ENCODE assay signal across 1 cellular context in the genomic region with DNA sequence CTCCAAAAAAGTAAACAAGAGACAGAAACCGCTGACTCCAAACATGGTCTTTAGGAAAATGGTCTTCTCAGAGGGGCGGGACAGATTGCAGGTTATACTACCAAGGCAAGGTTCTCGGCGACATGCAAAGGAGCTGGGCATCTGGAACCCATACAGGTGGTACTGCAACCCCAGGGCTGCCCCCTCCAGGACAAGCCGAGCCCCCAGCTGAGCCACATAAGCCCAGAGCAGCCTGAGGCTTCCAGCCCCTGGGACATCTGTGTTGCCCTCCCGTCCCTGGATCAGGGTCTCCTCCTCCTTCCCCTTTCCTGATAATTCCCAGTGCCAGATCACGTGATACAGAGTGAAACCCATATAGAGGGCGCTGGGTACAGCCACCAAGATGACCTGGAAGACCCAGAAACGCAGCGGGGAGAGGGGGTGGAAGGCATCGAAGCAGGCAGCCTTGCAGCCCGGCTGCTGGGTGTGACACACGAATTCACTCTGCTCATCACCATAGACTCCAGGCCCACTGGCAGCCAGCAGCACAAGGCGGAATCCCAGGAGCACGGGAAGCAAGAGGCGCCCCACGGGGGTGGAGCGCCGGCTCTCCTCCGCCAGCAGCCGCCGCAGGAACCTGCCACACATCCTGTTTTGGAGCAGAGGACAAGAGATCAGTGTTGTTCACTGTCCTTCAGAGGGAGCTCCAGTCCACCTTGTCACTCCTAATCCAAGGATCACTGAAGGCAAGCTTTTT.
TF ChIP-seq lines count a peak whose summit lies in the region.

A gene with protein sequence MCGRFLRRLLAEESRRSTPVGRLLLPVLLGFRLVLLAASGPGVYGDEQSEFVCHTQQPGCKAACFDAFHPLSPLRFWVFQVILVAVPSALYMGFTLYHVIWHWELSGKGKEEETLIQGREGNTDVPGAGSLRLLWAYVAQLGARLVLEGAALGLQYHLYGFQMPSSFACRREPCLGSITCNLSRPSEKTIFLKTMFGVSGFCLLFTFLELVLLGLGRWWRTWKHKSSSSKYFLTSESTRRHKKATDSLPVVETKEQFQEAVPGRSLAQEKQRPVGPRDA (minus strand): TSS at position 627 of the 736 bp plus-strand sequence. CDS start 0 bp downstream, at position 627.

TF ChIP-seq in HepG2, 621 proteins besides CTCF, POLR2A, EP300 and RAD21 (continued from another document and continues in another):
- TF ChIP-seq, protein P1, sequence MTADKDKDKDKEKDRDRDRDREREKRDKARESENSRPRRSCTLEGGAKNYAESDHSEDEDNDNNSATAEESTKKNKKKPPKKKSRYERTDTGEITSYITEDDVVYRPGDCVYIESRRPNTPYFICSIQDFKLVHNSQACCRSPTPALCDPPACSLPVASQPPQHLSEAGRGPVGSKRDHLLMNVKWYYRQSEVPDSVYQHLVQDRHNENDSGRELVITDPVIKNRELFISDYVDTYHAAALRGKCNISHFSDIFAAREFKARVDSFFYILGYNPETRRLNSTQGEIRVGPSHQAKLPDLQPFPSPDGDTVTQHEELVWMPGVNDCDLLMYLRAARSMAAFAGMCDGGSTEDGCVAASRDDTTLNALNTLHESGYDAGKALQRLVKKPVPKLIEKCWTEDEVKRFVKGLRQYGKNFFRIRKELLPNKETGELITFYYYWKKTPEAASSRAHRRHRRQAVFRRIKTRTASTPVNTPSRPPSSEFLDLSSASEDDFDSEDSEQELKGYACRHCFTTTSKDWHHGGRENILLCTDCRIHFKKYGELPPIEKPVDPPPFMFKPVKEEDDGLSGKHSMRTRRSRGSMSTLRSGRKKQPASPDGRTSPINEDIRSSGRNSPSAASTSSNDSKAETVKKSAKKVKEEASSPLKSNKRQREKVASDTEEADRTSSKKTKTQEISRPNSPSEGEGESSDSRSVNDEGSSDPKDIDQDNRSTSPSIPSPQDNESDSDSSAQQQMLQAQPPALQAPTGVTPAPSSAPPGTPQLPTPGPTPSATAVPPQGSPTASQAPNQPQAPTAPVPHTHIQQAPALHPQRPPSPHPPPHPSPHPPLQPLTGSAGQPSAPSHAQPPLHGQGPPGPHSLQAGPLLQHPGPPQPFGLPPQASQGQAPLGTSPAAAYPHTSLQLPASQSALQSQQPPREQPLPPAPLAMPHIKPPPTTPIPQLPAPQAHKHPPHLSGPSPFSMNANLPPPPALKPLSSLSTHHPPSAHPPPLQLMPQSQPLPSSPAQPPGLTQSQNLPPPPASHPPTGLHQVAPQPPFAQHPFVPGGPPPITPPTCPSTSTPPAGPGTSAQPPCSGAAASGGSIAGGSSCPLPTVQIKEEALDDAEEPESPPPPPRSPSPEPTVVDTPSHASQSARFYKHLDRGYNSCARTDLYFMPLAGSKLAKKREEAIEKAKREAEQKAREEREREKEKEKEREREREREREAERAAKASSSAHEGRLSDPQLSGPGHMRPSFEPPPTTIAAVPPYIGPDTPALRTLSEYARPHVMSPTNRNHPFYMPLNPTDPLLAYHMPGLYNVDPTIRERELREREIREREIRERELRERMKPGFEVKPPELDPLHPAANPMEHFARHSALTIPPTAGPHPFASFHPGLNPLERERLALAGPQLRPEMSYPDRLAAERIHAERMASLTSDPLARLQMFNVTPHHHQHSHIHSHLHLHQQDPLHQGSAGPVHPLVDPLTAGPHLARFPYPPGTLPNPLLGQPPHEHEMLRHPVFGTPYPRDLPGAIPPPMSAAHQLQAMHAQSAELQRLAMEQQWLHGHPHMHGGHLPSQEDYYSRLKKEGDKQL (CRISPR knock-in tag; IDR thresholded peaks at IDR 0.05; ENCODE audit: low read depth) = no peak
- TF ChIP-seq, protein P2, sequence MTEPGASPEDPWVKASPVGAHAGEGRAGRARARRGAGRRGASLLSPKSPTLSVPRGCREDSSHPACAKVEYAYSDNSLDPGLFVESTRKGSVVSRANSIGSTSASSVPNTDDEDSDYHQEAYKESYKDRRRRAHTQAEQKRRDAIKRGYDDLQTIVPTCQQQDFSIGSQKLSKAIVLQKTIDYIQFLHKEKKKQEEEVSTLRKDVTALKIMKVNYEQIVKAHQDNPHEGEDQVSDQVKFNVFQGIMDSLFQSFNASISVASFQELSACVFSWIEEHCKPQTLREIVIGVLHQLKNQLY (CRISPR knock-in tag; IDR thresholded peaks at IDR 0.05) = no peak
- TF ChIP-seq, protein P3, sequence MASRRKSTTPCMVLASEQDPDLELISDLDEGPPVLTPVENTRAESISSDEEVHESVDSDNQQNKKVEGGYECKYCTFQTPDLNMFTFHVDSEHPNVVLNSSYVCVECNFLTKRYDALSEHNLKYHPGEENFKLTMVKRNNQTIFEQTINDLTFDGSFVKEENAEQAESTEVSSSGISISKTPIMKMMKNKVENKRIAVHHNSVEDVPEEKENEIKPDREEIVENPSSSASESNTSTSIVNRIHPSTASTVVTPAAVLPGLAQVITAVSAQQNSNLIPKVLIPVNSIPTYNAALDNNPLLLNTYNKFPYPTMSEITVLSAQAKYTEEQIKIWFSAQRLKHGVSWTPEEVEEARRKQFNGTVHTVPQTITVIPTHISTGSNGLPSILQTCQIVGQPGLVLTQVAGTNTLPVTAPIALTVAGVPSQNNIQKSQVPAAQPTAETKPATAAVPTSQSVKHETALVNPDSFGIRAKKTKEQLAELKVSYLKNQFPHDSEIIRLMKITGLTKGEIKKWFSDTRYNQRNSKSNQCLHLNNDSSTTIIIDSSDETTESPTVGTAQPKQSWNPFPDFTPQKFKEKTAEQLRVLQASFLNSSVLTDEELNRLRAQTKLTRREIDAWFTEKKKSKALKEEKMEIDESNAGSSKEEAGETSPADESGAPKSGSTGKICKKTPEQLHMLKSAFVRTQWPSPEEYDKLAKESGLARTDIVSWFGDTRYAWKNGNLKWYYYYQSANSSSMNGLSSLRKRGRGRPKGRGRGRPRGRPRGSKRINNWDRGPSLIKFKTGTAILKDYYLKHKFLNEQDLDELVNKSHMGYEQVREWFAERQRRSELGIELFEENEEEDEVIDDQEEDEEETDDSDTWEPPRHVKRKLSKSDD (CRISPR knock-in tag; IDR thresholded peaks at IDR 0.05; ENCODE audit: low read depth) = no peak
- TF ChIP-seq MIER2 (CRISPR knock-in tag; IDR thresholded peaks at IDR 0.05) = no peak
- no peak for TF ChIP-seq RARG (CRISPR knock-in tag; IDR thresholded peaks at IDR 0.05; ENCODE audit: low read depth)
- TF ChIP-seq ISX (CRISPR knock-in tag; conservative IDR thresholded peaks at IDR 0.05) = no peak
- TF ChIP-seq, protein P4, sequence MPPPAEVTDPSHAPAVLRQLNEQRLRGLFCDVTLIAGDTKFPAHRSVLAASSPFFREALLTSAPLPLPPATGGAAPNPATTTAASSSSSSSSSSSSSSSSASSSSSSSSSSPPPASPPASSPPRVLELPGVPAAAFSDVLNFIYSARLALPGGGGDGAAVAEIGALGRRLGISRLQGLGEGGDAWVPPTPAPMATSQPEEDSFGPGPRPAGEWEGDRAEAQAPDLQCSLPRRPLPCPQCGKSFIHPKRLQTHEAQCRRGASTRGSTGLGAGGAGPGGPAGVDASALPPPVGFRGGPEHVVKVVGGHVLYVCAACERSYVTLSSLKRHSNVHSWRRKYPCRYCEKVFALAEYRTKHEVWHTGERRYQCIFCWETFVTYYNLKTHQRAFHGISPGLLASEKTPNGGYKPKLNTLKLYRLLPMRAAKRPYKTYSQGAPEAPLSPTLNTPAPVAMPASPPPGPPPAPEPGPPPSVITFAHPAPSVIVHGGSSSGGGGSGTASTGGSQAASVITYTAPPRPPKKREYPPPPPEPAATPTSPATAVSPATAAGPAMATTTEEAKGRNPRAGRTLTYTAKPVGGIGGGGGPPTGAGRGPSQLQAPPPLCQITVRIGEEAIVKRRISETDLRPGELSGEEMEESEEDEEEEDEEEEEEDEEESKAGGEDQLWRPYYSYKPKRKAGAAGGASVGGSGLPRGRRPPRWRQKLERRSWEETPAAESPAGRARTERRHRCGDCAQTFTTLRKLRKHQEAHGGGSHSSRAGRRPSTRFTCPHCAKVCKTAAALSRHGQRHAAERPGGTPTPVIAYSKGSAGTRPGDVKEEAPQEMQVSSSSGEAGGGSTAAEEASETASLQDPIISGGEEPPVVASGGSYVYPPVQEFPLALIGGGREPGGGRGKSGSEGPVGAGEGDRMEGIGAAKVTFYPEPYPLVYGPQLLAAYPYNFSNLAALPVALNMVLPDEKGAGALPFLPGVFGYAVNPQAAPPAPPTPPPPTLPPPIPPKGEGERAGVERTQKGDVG (CRISPR knock-in tag; IDR thresholded peaks at IDR 0.05; ENCODE audit: borderline replicate concordance) = no peak
- TF ChIP-seq ZNF256 (CRISPR knock-in tag; conservative IDR thresholded peaks at IDR 0.05) = no peak
- no peak for TF ChIP-seq ZNF138 (CRISPR knock-in tag; IDR thresholded peaks at IDR 0.05; ENCODE audit: low read depth)
- TF ChIP-seq ZFP82 (CRISPR knock-in tag; IDR thresholded peaks at IDR 0.05; ENCODE audit: borderline replicate concordance) = no peak
- no peak for TF ChIP-seq KLF13 (CRISPR knock-in tag; IDR thresholded peaks at IDR 0.05)
- TF ChIP-seq JUND (CRISPR knock-in tag; IDR thresholded peaks at IDR 0.05) = no peak
- 0 out of 2 replicates have a peak, but pooled peaks have one; percentile 26 for TF ChIP-seq SMAD3 (CRISPR knock-in tag; IDR thresholded peaks at IDR 0.05)
- TF ChIP-seq ZFP36 (IDR thresholded peaks at IDR 0.05; ENCODE audit: borderline replicate concordance, low read depth, low read length, partially characterized antibody) = no peak
- no peak for TF ChIP-seq CENPX (CRISPR knock-in tag; IDR thresholded peaks at IDR 0.05)
- no peak for TF ChIP-seq ZSCAN31 (CRISPR knock-in tag; IDR thresholded peaks at IDR 0.05; ENCODE audit: low read depth)
- no peak for TF ChIP-seq ZNF225 (CRISPR knock-in tag; IDR thresholded peaks at IDR 0.05)
- no peak for TF ChIP-seq ZBTB3 (CRISPR knock-in tag; IDR thresholded peaks at IDR 0.05; ENCODE audit: borderline replicate concordance, low read depth)
- peak; percentile 66; the same call in 1 of the 2 replicates for TF ChIP-seq TARDBP (CRISPR knock-in tag; IDR thresholded peaks at IDR 0.05)
- peak; percentile 25; the same call in 1 of the 2 replicates for TF ChIP-seq HNF4A (CRISPR knock-in tag; IDR thresholded peaks at IDR 0.05)
- TF ChIP-seq ZNF775 (CRISPR knock-in tag; IDR thresholded peaks at IDR 0.05; ENCODE audit: borderline replicate concordance) = no peak
- no peak for TF ChIP-seq HDAC1 (CRISPR knock-in tag; IDR thresholded peaks at IDR 0.05)
- TF ChIP-seq ZNF614 (CRISPR knock-in tag; IDR thresholded peaks at IDR 0.05; ENCODE audit: borderline replicate concordance) = no peak; the same call in 1 of the 2 replicates
- TF ChIP-seq JUNB (CRISPR knock-in tag; IDR thresholded peaks at IDR 0.05; ENCODE audit: borderline replicate concordance) = no peak
- TF ChIP-seq SIN3A (IDR thresholded peaks at IDR 0.05; ENCODE audit: borderline replicate concordance, low read depth, low read length) = no peak
- TF ChIP-seq PHF20 (CRISPR knock-in tag; IDR thresholded peaks at IDR 0.05) = no peak
- TF ChIP-seq, protein P5, sequence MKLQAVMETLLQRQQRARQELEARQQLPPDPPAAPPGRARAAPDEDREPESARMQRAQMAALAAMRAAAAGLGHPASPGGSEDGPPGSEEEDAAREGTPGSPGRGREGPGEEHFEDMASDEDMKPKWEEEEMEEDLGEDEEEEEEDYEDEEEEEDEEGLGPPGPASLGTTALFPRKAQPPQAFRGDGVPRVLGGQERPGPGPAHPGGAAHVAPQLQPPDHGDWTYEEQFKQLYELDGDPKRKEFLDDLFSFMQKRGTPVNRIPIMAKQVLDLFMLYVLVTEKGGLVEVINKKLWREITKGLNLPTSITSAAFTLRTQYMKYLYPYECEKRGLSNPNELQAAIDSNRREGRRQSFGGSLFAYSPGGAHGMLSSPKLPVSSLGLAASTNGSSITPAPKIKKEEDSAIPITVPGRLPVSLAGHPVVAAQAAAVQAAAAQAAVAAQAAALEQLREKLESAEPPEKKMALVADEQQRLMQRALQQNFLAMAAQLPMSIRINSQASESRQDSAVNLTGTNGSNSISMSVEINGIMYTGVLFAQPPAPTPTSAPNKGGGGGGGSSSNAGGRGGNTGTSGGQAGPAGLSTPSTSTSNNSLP (IDR thresholded peaks at IDR 0.05; ENCODE audit: low read depth, low read length) = 0 out of 2 replicates have a peak, but pooled peaks have one; percentile 25
- TF ChIP-seq, protein P6, sequence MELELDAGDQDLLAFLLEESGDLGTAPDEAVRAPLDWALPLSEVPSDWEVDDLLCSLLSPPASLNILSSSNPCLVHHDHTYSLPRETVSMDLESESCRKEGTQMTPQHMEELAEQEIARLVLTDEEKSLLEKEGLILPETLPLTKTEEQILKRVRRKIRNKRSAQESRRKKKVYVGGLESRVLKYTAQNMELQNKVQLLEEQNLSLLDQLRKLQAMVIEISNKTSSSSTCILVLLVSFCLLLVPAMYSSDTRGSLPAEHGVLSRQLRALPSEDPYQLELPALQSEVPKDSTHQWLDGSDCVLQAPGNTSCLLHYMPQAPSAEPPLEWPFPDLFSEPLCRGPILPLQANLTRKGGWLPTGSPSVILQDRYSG (CRISPR knock-in tag; IDR thresholded peaks at IDR 0.05) = no peak
- no peak for TF ChIP-seq ZNF432 (CRISPR knock-in tag; IDR thresholded peaks at IDR 0.05; ENCODE audit: borderline replicate concordance)
- TF ChIP-seq SP2 (CRISPR knock-in tag; IDR thresholded peaks at IDR 0.05) = no peak
- TF ChIP-seq, protein P7, sequence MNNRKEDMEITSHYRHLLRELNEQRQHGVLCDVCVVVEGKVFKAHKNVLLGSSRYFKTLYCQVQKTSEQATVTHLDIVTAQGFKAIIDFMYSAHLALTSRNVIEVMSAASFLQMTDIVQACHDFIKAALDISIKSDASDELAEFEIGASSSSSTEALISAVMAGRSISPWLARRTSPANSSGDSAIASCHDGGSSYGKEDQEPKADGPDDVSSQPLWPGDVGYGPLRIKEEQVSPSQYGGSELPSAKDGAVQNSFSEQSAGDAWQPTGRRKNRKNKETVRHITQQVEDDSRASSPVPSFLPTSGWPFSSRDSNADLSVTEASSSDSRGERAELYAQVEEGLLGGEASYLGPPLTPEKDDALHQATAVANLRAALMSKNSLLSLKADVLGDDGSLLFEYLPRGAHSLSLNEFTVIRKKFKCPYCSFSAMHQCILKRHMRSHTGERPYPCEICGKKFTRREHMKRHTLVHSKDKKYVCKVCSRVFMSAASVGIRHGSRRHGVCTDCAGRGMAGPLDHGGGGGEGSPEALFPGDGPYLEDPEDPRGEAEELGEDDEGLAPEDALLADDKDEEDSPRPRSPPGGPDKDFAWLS (CRISPR knock-in tag; IDR thresholded peaks at IDR 0.05; ENCODE audit: borderline replicate concordance) = no peak
- TF ChIP-seq RBAK (CRISPR knock-in tag; IDR thresholded peaks at IDR 0.05) = no peak
- TF ChIP-seq SRY (CRISPR knock-in tag; IDR thresholded peaks at IDR 0.05) = no peak
- TF ChIP-seq SKI (IDR thresholded peaks at IDR 0.05; ENCODE audit: partially characterized antibody) = no peak
- no peak for TF ChIP-seq ZNF883 (CRISPR knock-in tag; IDR thresholded peaks at IDR 0.05; ENCODE audit: not compliant biosample characterization)
- no peak for TF ChIP-seq MEF2D (CRISPR knock-in tag; IDR thresholded peaks at IDR 0.05)
- TF ChIP-seq MED13 (CRISPR knock-in tag; IDR thresholded peaks at IDR 0.05) = no peak
- TF ChIP-seq, protein P8, sequence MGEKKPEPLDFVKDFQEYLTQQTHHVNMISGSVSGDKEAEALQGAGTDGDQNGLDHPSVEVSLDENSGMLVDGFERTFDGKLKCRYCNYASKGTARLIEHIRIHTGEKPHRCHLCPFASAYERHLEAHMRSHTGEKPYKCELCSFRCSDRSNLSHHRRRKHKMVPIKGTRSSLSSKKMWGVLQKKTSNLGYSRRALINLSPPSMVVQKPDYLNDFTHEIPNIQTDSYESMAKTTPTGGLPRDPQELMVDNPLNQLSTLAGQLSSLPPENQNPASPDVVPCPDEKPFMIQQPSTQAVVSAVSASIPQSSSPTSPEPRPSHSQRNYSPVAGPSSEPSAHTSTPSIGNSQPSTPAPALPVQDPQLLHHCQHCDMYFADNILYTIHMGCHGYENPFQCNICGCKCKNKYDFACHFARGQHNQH (CRISPR knock-in tag; IDR thresholded peaks at IDR 0.05) = no peak; the same call in 1 of the 2 replicates
- TF ChIP-seq MTA3 (CRISPR knock-in tag; IDR thresholded peaks at IDR 0.05) = no peak
- TF ChIP-seq MAFF (IDR thresholded peaks at IDR 0.05; ENCODE audit: low read depth, low read length) = no peak
